Comparison of ENCODE assay signal across 23 cellular contexts in the genomic region with DNA sequence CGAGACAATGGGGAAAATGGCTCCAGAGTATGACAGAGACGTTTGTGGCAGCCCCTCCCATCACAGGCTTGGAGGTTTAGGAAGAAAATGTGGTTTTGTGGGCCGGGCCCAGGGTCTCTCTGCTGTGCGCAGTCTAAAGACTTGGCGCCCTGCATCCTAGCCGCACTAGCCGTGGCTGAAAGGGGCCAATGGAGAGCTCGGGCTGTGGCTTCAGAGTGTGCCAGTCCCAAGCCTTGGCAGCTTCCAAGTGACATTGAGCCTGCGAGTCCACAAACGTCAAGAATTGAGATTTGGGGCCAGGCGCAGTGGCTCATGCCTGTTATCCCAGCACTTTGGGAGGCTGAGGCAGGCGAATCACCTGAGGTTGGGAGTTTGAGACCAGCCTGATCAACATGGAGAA.
DNase-seq lines count a peak whose midpoint lies in the region; ATAC-seq and TF ChIP-seq lines count a peak whose summit lies in the region.
"Had no signal": no experiment of that assay in that cellular context is flagged by ENCODE, and none has a peak within 500 bp of the region (broad histone marks: within the 10 kb centered on the region; RNA-seq: fewer than 3 reads in every experiment).

No MANE protein-coding gene starts in this region.

- no peak overlapping the region for H2BK120ac ChIP-seq in neuronal stem cell (ENCODE audit: low read depth, low read length)

- H3K4me1 ChIP-seq in neuronal stem cell (ENCODE audit: control insufficient read depth in 2 of 2, insufficient read depth in 1 of 2, low read depth in 1 of 2, low read length in 2 of 2): no peaks in the 10 kb centered on the region
- H3K4me1 ChIP-seq: BLaER1 had no signal

- no peaks in the 10 kb centered on the region for H3K27me3 Mint-ChIP-seq in chondrocyte (ENCODE audit: low read depth)
- H3K27me3 Mint-ChIP-seq: CD4-positive, alpha-beta memory T cell; CD4-positive, CD25-positive, alpha-beta regulatory T cell; CD8-positive, alpha-beta memory T cell had no signal

- no peak overlapping the region for H2BK5ac ChIP-seq in neuronal stem cell (ENCODE audit: low read length)

- H2AFZ ChIP-seq in neuronal stem cell (ENCODE audit: low read length): no peak overlapping the region

- H3K27ac Mint-ChIP-seq in chondrocyte (ENCODE audit: unreplicated experiment): no peak overlapping the region
- H3K27ac Mint-ChIP-seq: CD14-positive monocyte; CD4-positive, alpha-beta memory T cell; CD4-positive, CD25-positive, alpha-beta regulatory T cell; CD8-positive, alpha-beta memory T cell had no signal

- H3K4me3 Mint-ChIP-seq in chondrocyte (ENCODE audit: unreplicated experiment): no peak overlapping the region
- H3K4me3 Mint-ChIP-seq: CD14-positive monocyte; CD4-positive, alpha-beta memory T cell; CD4-positive, CD25-positive, alpha-beta regulatory T cell had no signal

- H3K4me1 Mint-ChIP-seq in chondrocyte (ENCODE audit: low read depth): no peaks in the 10 kb centered on the region
- H3K4me1 Mint-ChIP-seq: CD14-positive monocyte; CD4-positive, alpha-beta memory T cell; CD4-positive, CD25-positive, alpha-beta regulatory T cell; CD8-positive, alpha-beta memory T cell had no signal

- no peaks in the 10 kb centered on the region for H3K79me1 ChIP-seq in neuronal stem cell (ENCODE audit: low read depth, low read length)

- no peaks in the 10 kb centered on the region for H3K27me3 ChIP-seq in neuronal stem cell (ENCODE audit: control insufficient read depth in 3 of 3, insufficient read depth in 3 of 3, low read depth in 1 of 3, low read length in 3 of 3)
- H3K27me3 ChIP-seq: BE2C, BLaER1 had no signal

- H3K36me3 Mint-ChIP-seq in chondrocyte (ENCODE audit: low read depth): no peaks in the 10 kb centered on the region
- H3K36me3 Mint-ChIP-seq: CD14-positive monocyte; CD4-positive, alpha-beta memory T cell; CD4-positive, CD25-positive, alpha-beta regulatory T cell had no signal

- peak; percentile 64 for DNase-seq in chondrocyte (ENCODE audit: low spot score)
- DNase-seq in neuronal stem cell (ENCODE audit: low spot score): no peak
- no peak for DNase-seq in MV-4-11 (lab: John Stamatoyannopoulos, UW)
- DNase-seq: 8988T; ACHN; BE2C; C1 segment of cervical spinal cord; CD4-positive, alpha-beta memory T cell; CD4-positive, CD25-positive, alpha-beta regulatory T cell; CD8-positive, alpha-beta memory T cell; COR-L47; DMS 273 treated with DMSO at 0.1 percent for 48 hours; DMS153; DMS53; DMS79; DND-41; EL; GDM1 had no signal

- no CpG with 5 or more reads among the region's 12 CpGs for WGBS in neuronal stem cell (ENCODE audit: extremely low coverage in 2 of 2, insufficient read length in 2 of 2, insufficient replicate concordance in 1 of 2), 2 donors

- H3K23ac ChIP-seq in neuronal stem cell (ENCODE audit: low read depth, low read length, poor library complexity): no peak overlapping the region

- no peak overlapping the region for H2BK12ac ChIP-seq in neuronal stem cell (ENCODE audit: low read length)

- no peak overlapping the region for H3K9ac ChIP-seq in neuronal stem cell (ENCODE audit: low read depth, low read length, poor library complexity)
- H3K9ac ChIP-seq: BLaER1 had no signal

- no peak overlapping the region for H4K91ac ChIP-seq in neuronal stem cell (ENCODE audit: low read depth, low read length, poor library complexity)

- no peak overlapping the region for H3K4ac ChIP-seq in neuronal stem cell (ENCODE audit: low read length)

- H3K9me3 Mint-ChIP-seq in chondrocyte (ENCODE audit: low read depth): peaks cover 9% of the 10 kb centered on the region

- H2AK5ac ChIP-seq in neuronal stem cell (ENCODE audit: low read depth, low read length): no peak overlapping the region

- no peaks in the 10 kb centered on the region for H3K36me3 ChIP-seq in neuronal stem cell (replicated peaks in 1 of 2; ENCODE audit: control insufficient read depth in 2 of 2, insufficient read depth in 2 of 2, low read length in 2 of 2)
- H3K36me3 ChIP-seq: BE2C, BLaER1 had no signal

- no peak overlapping the region for H3K4me2 ChIP-seq in neuronal stem cell (ENCODE audit: insufficient read depth, low read length, poor library complexity, severe bottlenecking)
- H3K4me2 ChIP-seq: BLaER1 had no signal

- H3K14ac ChIP-seq in neuronal stem cell (ENCODE audit: low read length): no peak overlapping the region

- ATAC-seq in HG03095 (IDR thresholded peaks at IDR 0.05; ENCODE audit: unreplicated experiment) (no peak), GM18870 (IDR thresholded peaks at IDR 0.05; ENCODE audit: unreplicated experiment) (no peak)
- ATAC-seq: GM12878 had no signal

- TF ChIP-seq CTCF in chondrocyte (IDR thresholded peaks at IDR 0.05): no peak

- no peak overlapping the region for H3K27ac ChIP-seq in neuronal stem cell (replicated peaks; ENCODE audit: low read length)
- H3K27ac ChIP-seq: BLaER1 had no signal

- no peak overlapping the region for H4K8ac ChIP-seq in neuronal stem cell (ENCODE audit: low read depth, low read length)

- H3K18ac ChIP-seq in neuronal stem cell (ENCODE audit: low read length): peak overlapping the region; percentile 83

- no peak overlapping the region for H3K4me3 ChIP-seq in neuronal stem cell (ENCODE audit: low read length in 2 of 2)
- H3K4me3 ChIP-seq: BLaER1, GM12878 had no signal

- H3K9me3 ChIP-seq in neuronal stem cell (replicated peaks in 1 of 2; ENCODE audit: control insufficient read depth in 2 of 2, insufficient read depth in 1 of 2, low read depth in 1 of 2, low read length in 2 of 2): no peaks in the 10 kb centered on the region
- H3K9me3 ChIP-seq: BE2C, BLaER1 had no signal

- no peak overlapping the region for H2BK15ac ChIP-seq in neuronal stem cell (ENCODE audit: low read length)
